In genomic region chr9:6552033-6552737, GRCh38 we compare ENCODE assay signal across 9 cellular contexts.
DNase-seq lines count a peak whose midpoint lies in the region; ATAC-seq, FAIRE-seq and TF ChIP-seq lines count a peak whose summit lies in the region.
"Had no signal": no experiment of that assay in that cellular context is flagged by ENCODE, and none has a peak within 500 bp of the region (broad histone marks: within the 10 kb centered on the region; RNA-seq: fewer than 3 reads in every experiment).

No MANE protein-coding gene starts in this region.

- no peak overlapping the region for H3K4me3 ChIP-seq in astrocyte (ENCODE audit: insufficient read depth, low read depth, low read length)
- no peak overlapping the region for H3K4me3 ChIP-seq in mesodermal cell (ENCODE audit: extremely low read depth, insufficient read depth, low read length, poor library complexity, severe bottlenecking)

- H2AFZ ChIP-seq in astrocyte (ENCODE audit: low read depth, low read length): peak overlapping the region; percentile 13

- H4K20me1 ChIP-seq in astrocyte (ENCODE audit: insufficient read depth, low read length): no peaks in the 10 kb centered on the region

- no peaks in the 10 kb centered on the region for H3K27me3 ChIP-seq in astrocyte (ENCODE audit: insufficient read depth, low read length)

- no peaks in the 10 kb centered on the region for H3K79me2 ChIP-seq in astrocyte (ENCODE audit: insufficient read depth, low read length)

- DNase-seq in DMS153 (lab: John Stamatoyannopoulos, UW) (peak; percentile 67), NCI-H146 treated with DMSO at 0.1 percent for 48 hours (lab: John Stamatoyannopoulos, UW; ENCODE audit: unreplicated experiment) (peak; percentile 61), astrocyte (ENCODE audit: low read depth) (peak; percentile 61), globus pallidus (ENCODE audit: low spot score) (no peak), D721Med (ENCODE audit: insufficient read length, low spot score) (no peak)

- H3K4me1 Mint-ChIP-seq in astrocyte (ENCODE audit: low read depth, unreplicated experiment): peaks cover 12% of the 10 kb centered on the region

- no peaks in the 10 kb centered on the region for H3K27me3 Mint-ChIP-seq in astrocyte (ENCODE audit: low read depth, unreplicated experiment)

- H3K9ac ChIP-seq in astrocyte (ENCODE audit: low read length): peak overlapping the region; percentile 57

- H3K9me3 Mint-ChIP-seq in astrocyte (ENCODE audit: unreplicated experiment): no peaks in the 10 kb centered on the region

- H3K27ac ChIP-seq in astrocyte (ENCODE audit: low read depth, low read length) (peak overlapping the region; percentile 48), mesodermal cell (ENCODE audit: low read depth, low read length, severe bottlenecking) (peak overlapping the region; percentile 71)

- H3K36me3 ChIP-seq in astrocyte (ENCODE audit: insufficient read depth, low read length): no peaks in the 10 kb centered on the region
- H3K36me3 ChIP-seq in mesodermal cell (ENCODE audit: control insufficient read depth, insufficient read depth, low read length): no peaks in the 10 kb centered on the region

- H3K36me3 Mint-ChIP-seq in astrocyte (ENCODE audit: low read depth, unreplicated experiment): no peaks in the 10 kb centered on the region

- peak overlapping the region; percentile 4 for H3K27ac Mint-ChIP-seq in astrocyte (ENCODE audit: unreplicated experiment)

- TF ChIP-seq CTCF in astrocyte (IDR thresholded peaks at IDR 0.05; ENCODE audit: insufficient read depth, low read depth, low read length): peak; percentile 27
- TF ChIP-seq CTCF in D721Med (IDR thresholded peaks at IDR 0.05; ENCODE audit: insufficient read depth, missing control alignments): no peak

- no peak overlapping the region for H3K4me3 Mint-ChIP-seq in astrocyte (ENCODE audit: unreplicated experiment)

- peak overlapping the region; percentile 76 for H3K4me2 ChIP-seq in astrocyte (ENCODE audit: low read length)

- ATAC-seq in esophagus mucosa (no peak), HG03135 (IDR thresholded peaks at IDR 0.05; ENCODE audit: unreplicated experiment) (no peak)

- WGBS in mesodermal cell (ENCODE audit: insufficient coverage in 2 of 2), 2 experiments: 89 to 96% methylated on average over 7 of the region's 7 CpGs

- H3K9me3 ChIP-seq in astrocyte (ENCODE audit: insufficient read depth, low read depth, low read length) (no peaks in the 10 kb centered on the region), mesodermal cell (ENCODE audit: control insufficient read depth, low read length) (no peaks in the 10 kb centered on the region)

- peaks cover 21% of the 10 kb centered on the region for H3K4me1 ChIP-seq in astrocyte (ENCODE audit: insufficient read depth, low read length)
- H3K4me1 ChIP-seq in mesodermal cell (ENCODE audit: control insufficient read depth, insufficient read depth, low read length, poor library complexity, severe bottlenecking): peaks cover 27% of the 10 kb centered on the region

- peak; percentile 78 for FAIRE-seq in astrocyte (lab: Jason Lieb, UNC)
- no peak for FAIRE-seq in D721Med (lab: Jason Lieb, UNC)
- FAIRE-seq: urothelium cell line had no signal

Comparison
In these comparisons a context has a peak if more than half of its experiments do, and no peak if none do; other contexts are left out.
1. DNase-seq: peak in DMS153 (single experiment), NCI-H146 treated with DMSO at 0.1 percent for 48 hours (single experiment) and astrocyte (single experiment); none in globus pallidus (single experiment) and D721Med (single experiment).